Comparison of ENCODE assay signal across 8 cellular contexts in the genomic region with DNA sequence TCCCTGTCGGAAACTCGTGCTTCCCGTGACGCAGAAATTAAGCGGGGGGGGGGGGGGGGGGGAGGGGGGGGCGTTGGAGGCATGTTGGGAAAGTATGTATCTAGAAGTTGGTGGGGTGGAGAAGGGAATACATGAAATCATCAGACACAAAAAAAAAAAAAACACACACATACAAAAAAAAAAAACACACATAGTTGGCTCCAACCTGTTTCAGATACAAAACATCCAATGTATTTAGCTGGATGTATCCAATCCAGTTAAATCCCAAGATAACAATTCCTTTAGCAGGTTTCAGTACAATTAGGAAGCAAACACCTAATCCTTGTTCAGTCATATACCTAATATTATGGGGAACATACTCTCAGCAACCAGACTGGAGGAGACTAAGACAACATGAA. TPM values are rescaled to one million over a fixed set of nuclear protein-coding genes. Genes with fewer than 3 reads are reported as not detected.
A peak's percentile ranks its signal among the peaks of the same experiment; 100 is the strongest.
DNase-seq lines count a peak whose midpoint lies in the region; ATAC-seq and TF ChIP-seq lines count a peak whose summit lies in the region.

No MANE protein-coding gene starts in this region.

- no peak overlapping the region for H2BK5ac ChIP-seq in H9 (ENCODE audit: insufficient read length, low read length)

- POLR2A ChIA-PET in WTC11 (lab: Charles Lee), result interaction anchor here (0.6 kb wide), 1 partner anchor 9 kb away, joined by 8 read pairs; no protein-coding TSS in a partner anchor

- H3K79me1 ChIP-seq in H9 (ENCODE audit: insufficient read depth, low read depth, low read length, poor library complexity, severe bottlenecking), result peaks cover 3% of the 10 kb centered on the region

- no peak overlapping the region for H2AK5ac ChIP-seq in H9 (ENCODE audit: insufficient read length, low read length)

- no CpG with 5 or more reads among the region's 6 CpGs for WGBS in H9 (ENCODE audit: extremely low coverage, insufficient read length, low lambda C conversion rate)
- 0% methylated on average over 6 of the region's 6 CpGs for WGBS in right cardiac atrium

- no peak overlapping the region for H3K23ac ChIP-seq in H9 (ENCODE audit: insufficient read length, low read depth, low read length)

- H3K27me3 ChIP-seq in H9 (ENCODE audit: insufficient read depth, low read length) (no peaks in the 10 kb centered on the region), right cardiac atrium (ENCODE audit: control insufficient read depth, insufficient read depth) (no peaks in the 10 kb centered on the region), skeletal muscle satellite cell (ENCODE audit: control insufficient read depth, insufficient read depth, low read length) (no peaks in the 10 kb centered on the region)

- H3T11ph ChIP-seq in H9 (ENCODE audit: low read length), result no peak overlapping the region

- DNase-seq in H9 (no peak), WTC11 (ENCODE audit: low spot score) (no peak), right cardiac atrium (no peak), dedifferentiated amniotic fluid mesenchymal stem cell (ENCODE audit: extremely low spot score) (no peak), RPMI8226 (no peak)

- H3K4me3 ChIP-seq in right cardiac atrium (ENCODE audit: low read length), result peak overlapping the region; percentile 75
- H3K4me3 ChIP-seq in skeletal muscle satellite cell (ENCODE audit: low read length), result peak overlapping the region; percentile 80

- H3K4me3 Mint-ChIP-seq in H9, result peak overlapping the region; percentile 70 to 94
- peak overlapping the region; percentile 72 for H3K4me3 Mint-ChIP-seq in WTC11

- H2BK20ac ChIP-seq in H9 (ENCODE audit: low read depth, low read length, poor library complexity, severe bottlenecking), result no peak overlapping the region

- peaks cover 14% of the 10 kb centered on the region; the same call in 1 of the 2 replicates for H3K79me2 ChIP-seq in H9 (ENCODE audit: insufficient read depth, low read length)

- no peaks in the 10 kb centered on the region for H4K20me1 ChIP-seq in H9 (ENCODE audit: control insufficient read depth, insufficient read depth, insufficient read length)

- ATAC-seq in WTC11 (no peak), right cardiac atrium (no peak), HG03469 (IDR thresholded peaks at IDR 0.05; ENCODE audit: unreplicated experiment) (no peak), GM18519 (IDR thresholded peaks at IDR 0.05; ENCODE audit: low FRiP score, unreplicated experiment) (no peak)

- H2BK120ac ChIP-seq in H9 (ENCODE audit: low read depth, low read length, poor library complexity, severe bottlenecking), result no peak overlapping the region

- H3K4me2 ChIP-seq in H9 (ENCODE audit: insufficient read depth, insufficient read length, low read length), result peak overlapping the region; percentile 38
- peak overlapping the region; percentile 90 for H3K4me2 ChIP-seq in skeletal muscle satellite cell (ENCODE audit: low read length)

- no peak overlapping the region for H2AFZ ChIP-seq in H9 (ENCODE audit: low read length)

- intact Hi-C loops in right cardiac atrium (cut with DNase I), result loop anchor here in 1 of 4 donors (10.0 kb wide), 1 partner anchor 48 kb away; no protein-coding TSS in a partner anchor

- TF ChIP-seq CTCF in H9 (conservative IDR thresholded peaks at IDR 0.05), result no peak
- no peak for TF ChIP-seq CTCF in WTC11 (IDR thresholded peaks at IDR 0.05)

- no peak overlapping the region for H3K18ac ChIP-seq in H9 (ENCODE audit: insufficient read length, low read depth, low read length)

- no peaks in the 10 kb centered on the region for H3K36me3 ChIP-seq in skeletal muscle satellite cell (ENCODE audit: insufficient read depth, low read length)

- peak overlapping the region; percentile 94 to 99 (median 96); a peak in 6 of 7 replicates for H3K27ac Mint-ChIP-seq in H9
- peak overlapping the region; percentile 98 for H3K27ac Mint-ChIP-seq in WTC11

- H3K9me3 ChIP-seq in H9 (ENCODE audit: control insufficient read depth, low read depth, low read length), result no peaks in the 10 kb centered on the region
- H3K9me3 ChIP-seq in right cardiac atrium (ENCODE audit: control insufficient read depth, low read length), result no peaks in the 10 kb centered on the region
- no peaks in the 10 kb centered on the region for H3K9me3 ChIP-seq in skeletal muscle satellite cell (replicated peaks; ENCODE audit: low read length)

- peak overlapping the region; percentile 75 for H3K9ac ChIP-seq in H9 (ENCODE audit: extremely low read depth, insufficient read length, low read length)
- peak overlapping the region; percentile 95 for H3K9ac ChIP-seq in skeletal muscle satellite cell (ENCODE audit: low read depth, low read length)

- no peak overlapping the region for H3K4ac ChIP-seq in H9 (ENCODE audit: low read depth, low read length)

- H4K91ac ChIP-seq in H9 (ENCODE audit: insufficient read length, low read depth, low read length), result no peak overlapping the region

- H3K4me1 Mint-ChIP-seq in H9, result peaks cover 29 to 34% of the 10 kb centered on the region in 2 experiments
- H3K4me1 Mint-ChIP-seq in WTC11, result peaks cover 43% of the 10 kb centered on the region

- H3K36me3 Mint-ChIP-seq in H9 (ENCODE audit: insufficient read depth in 1 of 3, low read depth in 3 of 3), result no peaks in the 10 kb centered on the region
- no peaks in the 10 kb centered on the region for H3K36me3 Mint-ChIP-seq in WTC11

- H3K4me1 ChIP-seq in H9 (ENCODE audit: insufficient read depth, low read length), result peaks cover 3% of the 10 kb centered on the region; the same call in 1 of the 2 replicates
- H3K4me1 ChIP-seq in right cardiac atrium (ENCODE audit: control insufficient read depth, insufficient read depth, low read length), result no peaks in the 10 kb centered on the region
- H3K4me1 ChIP-seq in skeletal muscle satellite cell (ENCODE audit: control insufficient read depth, insufficient read depth, low read length), result peaks cover 38% of the 10 kb centered on the region

- H4K5ac ChIP-seq in H9 (ENCODE audit: insufficient read length, low read depth, low read length), result peak overlapping the region; percentile 44

- peaks cover 7% of the 10 kb centered on the region for H3K23me2 ChIP-seq in H9 (ENCODE audit: insufficient read length, low read depth, low read length, poor library complexity, severe bottlenecking)

- no peak overlapping the region for H2BK12ac ChIP-seq in H9 (ENCODE audit: insufficient read length, low read depth, low read length)

- H3K27ac ChIP-seq in H9 (ENCODE audit: insufficient read length, low read depth, low read length) (peak overlapping the region; percentile 80), right cardiac atrium (ENCODE audit: low read length) (peak overlapping the region; percentile 95)

- H4K8ac ChIP-seq in H9 (replicated peaks; ENCODE audit: insufficient read length, low read depth, low read length), result no peak overlapping the region

- H3K9me3 Mint-ChIP-seq in H9 (no peaks in the 10 kb centered on the region), WTC11 (no peaks in the 10 kb centered on the region)

- no peak overlapping the region for H2BK15ac ChIP-seq in H9 (ENCODE audit: low read depth, low read length)

- H3K14ac ChIP-seq in H9 (ENCODE audit: insufficient read depth, low read length), result peak overlapping the region; percentile 53; the same call in 1 of the 2 replicates

- no peak overlapping the region for H3K56ac ChIP-seq in H9 (ENCODE audit: insufficient read length, low read depth, low read length)

- CTCF ChIA-PET in WTC11 (lab: Charles Lee), result interaction anchor here (0.6 to 4.5 kb wide), 5 partner anchors 31 to 86 kb away, joined by 3 to 32 read pairs (median 7); a partner anchor contains a TSS

- H3K27me3 Mint-ChIP-seq in H9 (ENCODE audit: low read depth), result no peaks in the 10 kb centered on the region
- no peaks in the 10 kb centered on the region for H3K27me3 Mint-ChIP-seq in WTC11 (ENCODE audit: low read depth)

TF ChIP-seq in WTC11, 78 proteins besides CTCF, POLR2A, EP300 and RAD21 (continues in another document):
- TF ChIP-seq, protein P1, sequence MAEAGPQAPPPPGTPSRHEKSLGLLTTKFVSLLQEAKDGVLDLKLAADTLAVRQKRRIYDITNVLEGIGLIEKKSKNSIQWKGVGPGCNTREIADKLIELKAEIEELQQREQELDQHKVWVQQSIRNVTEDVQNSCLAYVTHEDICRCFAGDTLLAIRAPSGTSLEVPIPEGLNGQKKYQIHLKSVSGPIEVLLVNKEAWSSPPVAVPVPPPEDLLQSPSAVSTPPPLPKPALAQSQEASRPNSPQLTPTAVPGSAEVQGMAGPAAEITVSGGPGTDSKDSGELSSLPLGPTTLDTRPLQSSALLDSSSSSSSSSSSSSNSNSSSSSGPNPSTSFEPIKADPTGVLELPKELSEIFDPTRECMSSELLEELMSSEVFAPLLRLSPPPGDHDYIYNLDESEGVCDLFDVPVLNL (CRISPR knock-in tag; IDR thresholded peaks at IDR 0.05; ENCODE audit: borderline replicate concordance, low read depth), result no peak
- TF ChIP-seq JAZF1 (CRISPR knock-in tag; IDR thresholded peaks at IDR 0.05) (no peak), RELA (CRISPR knock-in tag; IDR thresholded peaks at IDR 0.05; ENCODE audit: borderline replicate concordance) (no peak), KAT7 (CRISPR knock-in tag; IDR thresholded peaks at IDR 0.05; ENCODE audit: borderline replicate concordance) (no peak)
- TF ChIP-seq, protein P2, sequence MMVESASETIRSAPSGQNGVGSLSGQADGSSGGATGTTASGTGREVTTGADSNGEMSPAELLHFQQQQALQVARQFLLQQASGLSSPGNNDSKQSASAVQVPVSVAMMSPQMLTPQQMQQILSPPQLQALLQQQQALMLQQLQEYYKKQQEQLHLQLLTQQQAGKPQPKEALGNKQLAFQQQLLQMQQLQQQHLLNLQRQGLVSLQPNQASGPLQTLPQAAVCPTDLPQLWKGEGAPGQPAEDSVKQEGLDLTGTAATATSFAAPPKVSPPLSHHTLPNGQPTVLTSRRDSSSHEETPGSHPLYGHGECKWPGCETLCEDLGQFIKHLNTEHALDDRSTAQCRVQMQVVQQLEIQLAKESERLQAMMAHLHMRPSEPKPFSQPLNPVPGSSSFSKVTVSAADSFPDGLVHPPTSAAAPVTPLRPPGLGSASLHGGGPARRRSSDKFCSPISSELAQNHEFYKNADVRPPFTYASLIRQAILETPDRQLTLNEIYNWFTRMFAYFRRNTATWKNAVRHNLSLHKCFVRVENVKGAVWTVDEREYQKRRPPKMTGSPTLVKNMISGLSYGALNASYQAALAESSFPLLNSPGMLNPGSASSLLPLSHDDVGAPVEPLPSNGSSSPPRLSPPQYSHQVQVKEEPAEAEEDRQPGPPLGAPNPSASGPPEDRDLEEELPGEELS (CRISPR knock-in tag; IDR thresholded peaks at IDR 0.05), result no peak

RNA-seq across cellular contexts. Expression of a gene that starts 29.6 kb away (rescaled TPM):
- total RNA-seq in H9 (2021) (76.1 and 77.1 TPM in 2 replicates), WTC11 (2021) (86.6 to 94.6 TPM (median 91.5 TPM) in 3 replicates), right cardiac atrium (10 to 100 TPM; 15.3 to 19.6 (median 18.6) TPM)
- polyA plus RNA-seq in right cardiac atrium, result 11.9 TPM
- 5.2 and 7.9 TPM in 2 replicates for total RNA-seq in skeletal muscle satellite cell (2012; rRNA removed)

RNA-seq across cellular contexts. Expression of a gene that starts 41.8 kb away (rescaled TPM):
- total RNA-seq in H9 (2021), result 61.7 and 67.8 TPM in 2 replicates
- 70.1 to 77.0 TPM (median 72.0 TPM) in 3 replicates for total RNA-seq in WTC11 (2021)
- 10 to 100 TPM; 25.9 to 30.1 (median 28.3) TPM for total RNA-seq in right cardiac atrium
- polyA plus RNA-seq in right cardiac atrium, result 29.3 TPM
- total RNA-seq in skeletal muscle satellite cell (2012; rRNA removed), result 29.7 and 38.2 TPM in 2 replicates
